In genomic region chr22:36481393-36482168, GRCh38 we compare ENCODE assay signal across 8 cellular contexts. TPM values are rescaled to one million over a fixed set of nuclear protein-coding genes. Genes with fewer than 3 reads are reported as not detected.
DNase-seq lines count a peak whose midpoint lies in the region; ATAC-seq and TF ChIP-seq lines count a peak whose summit lies in the region.

A gene with protein sequence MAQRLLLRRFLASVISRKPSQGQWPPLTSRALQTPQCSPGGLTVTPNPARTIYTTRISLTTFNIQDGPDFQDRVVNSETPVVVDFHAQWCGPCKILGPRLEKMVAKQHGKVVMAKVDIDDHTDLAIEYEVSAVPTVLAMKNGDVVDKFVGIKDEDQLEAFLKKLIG (minus strand): TSS chr22:36481640. CDS start chr22:36480837, 803 bp downstream.

- peak in 2 of 4 experiments; percentile 14 to 25 for TF ChIP-seq CTCF in uterus (IDR thresholded peaks at IDR 0.05)

- peak; percentile 84 for ATAC-seq in HG02938 (IDR thresholded peaks at IDR 0.05; ENCODE audit: unreplicated experiment)
- ATAC-seq in left ventricle myocardium superior = peak; percentile 94

- intact Hi-C loops in T-helper 2 cell treated with Interferon-gamma antibody and Interleukin-4, amounts not matched to agents 100 ng/mL and 5 ng/mL, for 36 hours (cut with micrococcal nuclease) = loop anchor here (1.0 kb wide), 3 partner anchors 26 to 93 kb away; partner anchors contain the start of gene EIF3D
- intact Hi-C loops in left ventricle myocardium superior (cut with micrococcal nuclease) = no loop called here
- intact Hi-C loops in uterus (cut with DNase I; ENCODE audit: low total_unique reads) = no loop called here

- H3K27me3 ChIP-seq in uterus = no peaks in the 10 kb centered on the region

- DNase-seq in NCI-H187 treated with DMSO at 0.1 percent for 48 hours (lab: John Stamatoyannopoulos, UW) (peak; percentile 73), anterior cingulate cortex (lab: John Stamatoyannopoulos, UW) (peak; percentile 73 to 97 (median 94)), left ventricle myocardium superior (peak; percentile 98), pulmonary artery endothelial cell (ENCODE audit: low read depth, low spot score) (peak; percentile 82), uterus (peak; percentile 96 to 98)

- H3K4me1 ChIP-seq in uterus = peaks cover 0 to 7% of the 10 kb centered on the region in 2 donors

- TF ChIP-seq POLR2A in GM15510 (IDR thresholded peaks at IDR 0.05; ENCODE audit: borderline replicate concordance, extremely low read depth, insufficient read length) (peak; percentile 84), uterus (IDR thresholded peaks at IDR 0.05) (peak; percentile 78 to 84)

- peak within 1 kb of the TSS; percentile 99 to 100 for H3K27ac ChIP-seq in uterus

- no peaks in the 10 kb centered on the region for H3K9me3 ChIP-seq in uterus

- H3K4me3 ChIP-seq in uterus = peak within 1 kb of the TSS; percentile 89 to 95

- no peaks in the 10 kb centered on the region for H3K36me3 ChIP-seq in uterus

RNA-seq across cellular contexts. Expression of the gene that starts here (rescaled TPM):
- 79.1 and 86.8 TPM in 2 replicates for total RNA-seq in T-helper 2 cell treated with Interferon-gamma antibody and Interleukin-4, amounts not matched to agents 100 ng/mL and 5 ng/mL, for 36 hours
- total RNA-seq in left ventricle myocardium superior (131 TPM), pulmonary artery endothelial cell (28.6 and 32.8 TPM in 2 replicates), uterus (10 to 100 TPM; 14.4 to 56.4 (median 17.8) TPM)

Comparison
In these comparisons a context has a peak if more than half of its experiments do, and no peak if none do; other contexts are left out.
1. Peak in every context shown above with its lines: DNase-seq, ATAC-seq, H3K4me3 ChIP-seq and H3K27ac ChIP-seq.